33 cellular contexts compared by ENCODE assay signal in genomic region chr15:56298723-56299122, GRCh38.
"Had no signal": no experiment of that assay in that cellular context is flagged by ENCODE, and none has a peak within 500 bp of the region (broad histone marks: within the 10 kb centered on the region; RNA-seq: fewer than 3 reads in every experiment).

No MANE protein-coding gene starts in this region.

- H3K27me3 ChIP-seq: adrenal gland, ascending aorta, body of pancreas, brain microvascular endothelial cell, breast epithelium, cardiac muscle cell had no signal

- H3K36me3 ChIP-seq: adrenal gland, ascending aorta, brain microvascular endothelial cell, breast epithelium, cardiac muscle cell had no signal

- DNase-seq: activated effector memory CD4-positive, alpha-beta T cell treated with anti-CD3 and anti-CD28 coated beads, Interleukin-2, amount 50 U/mL, for 16 hours; activated effector memory CD4-positive, alpha-beta T cell treated with Interleukin-2 at 50 U/mL for 16 hours; activated gamma-delta T cell treated with Interleukin-2 at 50 U/mL for 16 hours; activated naive CD4-positive, alpha-beta T cell; activated naive CD4-positive, alpha-beta T cell treated with anti-CD3 and anti-CD28 coated beads for 36 hours; activated naive CD4-positive, alpha-beta T cell treated with anti-CD3 and anti-CD28 coated beads, Interleukin-2, amount 10 ng/mL, durations not matched to agents 7 days and 5 days; activated naive CD4-positive, alpha-beta T cell treated with anti-CD3 and anti-CD28 coated beads, Interleukin-2, amount 50 U/mL, for 16 hours; activated naive CD4-positive, alpha-beta T cell treated with Interleukin-2 at 50 U/mL for 16 hours; activated naive CD8-positive, alpha-beta T cell treated with anti-CD3 and anti-CD28 coated beads for 36 hours; activated naive CD8-positive, alpha-beta T cell treated with anti-CD3 and anti-CD28 coated beads, Interleukin-2, amount 10 ng/mL, durations not matched to agents 7 days and 5 days; activated naive CD8-positive, alpha-beta T cell treated with anti-CD3 and anti-CD28 coated beads, Interleukin-2, amount 50 U/mL, for 24 hours; activated T-cell treated with anti-CD3 and anti-CD28 coated beads, Interleukin-2, amount 50 U/mL, for 1 hour; activated T-cell treated with anti-CD3 and anti-CD28 coated beads, Interleukin-2, amount 50 U/mL, for 24 hours; activated T-cell treated with anti-CD3 and anti-CD28 coated beads, Interleukin-2, amount 50 U/mL, for 4 hours; activated T-cell treated with anti-CD3 and anti-CD28 coated beads, Interleukin-2, amount 50 U/mL, for 48 hours; activated T-cell treated with anti-CD3 and anti-CD28 coated beads, Interleukin-2, amount 50 U/mL, for 72 hours; adrenal gland; amniotic stem cell; amygdala; anterior cingulate cortex; aorta; body of pancreas; brain microvascular endothelial cell; caudate nucleus; central memory CD4-positive, alpha-beta T cell; cerebellar nuclear complex had no signal

- H3K4me3 ChIP-seq: adrenal gland, ascending aorta, body of pancreas, breast epithelium, cardiac muscle cell had no signal

- H3K9me3 ChIP-seq: adrenal gland, ascending aorta, body of pancreas, breast epithelium had no signal

- H3K27ac ChIP-seq: adrenal gland, ascending aorta, body of pancreas, brain microvascular endothelial cell, breast epithelium, cardiac muscle cell had no signal

- ATAC-seq: activated naive CD4-positive, alpha-beta T cell treated with anti-CD3 and anti-CD28 coated beads, Interleukin-2, amount 50 U/mL, for 72 hours; activated naive CD8-positive, alpha-beta T cell treated with anti-CD3 and anti-CD28 coated beads, Interleukin-2, amount 50 U/mL, for 24 hours; activated T-cell treated with anti-CD3 and anti-CD28 coated beads, Interleukin-2, amount 50 U/mL, for 4 hours; activated T-cell treated with anti-CD3 and anti-CD28 coated beads, Interleukin-2, amount 50 U/mL, for 72 hours; activated T-helper 17 cell treated with anti-CD3 and anti-CD28 coated beads, Interleukin-2, amount 50 U/mL, for 72 hours; body of pancreas had no signal

- FAIRE-seq: astrocyte, bronchial epithelial cell had no signal

- H3K4me1 ChIP-seq: adrenal gland, ascending aorta, body of pancreas, breast epithelium had no signal
